In the genomic region with DNA sequence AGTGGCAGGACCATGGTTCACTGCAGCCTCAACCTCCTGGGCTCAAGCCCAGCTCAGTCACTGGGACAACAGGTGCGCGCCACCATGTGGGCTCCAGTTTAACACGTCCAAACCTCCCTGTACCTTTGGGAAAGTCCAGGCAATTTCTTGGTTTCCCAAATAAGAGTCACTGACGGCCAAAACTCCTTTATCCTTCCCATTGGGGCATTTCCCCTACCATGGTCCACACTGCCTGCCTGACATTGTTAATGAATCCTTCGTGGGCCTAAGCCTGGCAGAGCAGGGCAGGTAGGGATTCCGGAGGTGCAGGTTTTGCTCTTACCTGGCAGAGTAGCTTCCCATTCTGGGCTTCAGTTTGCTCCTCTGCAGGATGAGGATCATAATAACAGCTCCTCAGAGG, we compare ENCODE assay signal across 1 cellular context.
TF ChIP-seq lines count a peak whose summit lies in the region.

No MANE protein-coding gene starts in this region.

TF ChIP-seq in GM12878, 131 proteins besides CTCF, POLR2A, EP300 and RAD21 (continued from another document):
- TF ChIP-seq PKNOX1 (IDR thresholded peaks at IDR 0.05) = no peak
- no peak for TF ChIP-seq ATF7 (IDR thresholded peaks at IDR 0.05; ENCODE audit: low read depth)
- no peak for TF ChIP-seq CREM (IDR thresholded peaks at IDR 0.05; ENCODE audit: low read depth)
- no peak for TF ChIP-seq RFX5 (IDR thresholded peaks at IDR 0.05; ENCODE audit: low read depth, low read length)
- TF ChIP-seq HSF1 (IDR thresholded peaks at IDR 0.05; ENCODE audit: low read depth, low read length) = no peak
- TF ChIP-seq, protein P1, sequence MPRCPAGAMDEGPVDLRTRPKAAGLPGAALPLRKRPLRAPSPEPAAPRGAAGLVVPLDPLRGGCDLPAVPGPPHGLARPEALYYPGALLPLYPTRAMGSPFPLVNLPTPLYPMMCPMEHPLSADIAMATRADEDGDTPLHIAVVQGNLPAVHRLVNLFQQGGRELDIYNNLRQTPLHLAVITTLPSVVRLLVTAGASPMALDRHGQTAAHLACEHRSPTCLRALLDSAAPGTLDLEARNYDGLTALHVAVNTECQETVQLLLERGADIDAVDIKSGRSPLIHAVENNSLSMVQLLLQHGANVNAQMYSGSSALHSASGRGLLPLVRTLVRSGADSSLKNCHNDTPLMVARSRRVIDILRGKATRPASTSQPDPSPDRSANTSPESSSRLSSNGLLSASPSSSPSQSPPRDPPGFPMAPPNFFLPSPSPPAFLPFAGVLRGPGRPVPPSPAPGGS (IDR thresholded peaks at IDR 0.05; ENCODE audit: borderline replicate concordance, insufficient read depth, low read depth, low read length, poor library complexity, severe bottlenecking) = no peak
- no peak for TF ChIP-seq ZSCAN29 (IDR thresholded peaks at IDR 0.05)
- TF ChIP-seq, protein P2, sequence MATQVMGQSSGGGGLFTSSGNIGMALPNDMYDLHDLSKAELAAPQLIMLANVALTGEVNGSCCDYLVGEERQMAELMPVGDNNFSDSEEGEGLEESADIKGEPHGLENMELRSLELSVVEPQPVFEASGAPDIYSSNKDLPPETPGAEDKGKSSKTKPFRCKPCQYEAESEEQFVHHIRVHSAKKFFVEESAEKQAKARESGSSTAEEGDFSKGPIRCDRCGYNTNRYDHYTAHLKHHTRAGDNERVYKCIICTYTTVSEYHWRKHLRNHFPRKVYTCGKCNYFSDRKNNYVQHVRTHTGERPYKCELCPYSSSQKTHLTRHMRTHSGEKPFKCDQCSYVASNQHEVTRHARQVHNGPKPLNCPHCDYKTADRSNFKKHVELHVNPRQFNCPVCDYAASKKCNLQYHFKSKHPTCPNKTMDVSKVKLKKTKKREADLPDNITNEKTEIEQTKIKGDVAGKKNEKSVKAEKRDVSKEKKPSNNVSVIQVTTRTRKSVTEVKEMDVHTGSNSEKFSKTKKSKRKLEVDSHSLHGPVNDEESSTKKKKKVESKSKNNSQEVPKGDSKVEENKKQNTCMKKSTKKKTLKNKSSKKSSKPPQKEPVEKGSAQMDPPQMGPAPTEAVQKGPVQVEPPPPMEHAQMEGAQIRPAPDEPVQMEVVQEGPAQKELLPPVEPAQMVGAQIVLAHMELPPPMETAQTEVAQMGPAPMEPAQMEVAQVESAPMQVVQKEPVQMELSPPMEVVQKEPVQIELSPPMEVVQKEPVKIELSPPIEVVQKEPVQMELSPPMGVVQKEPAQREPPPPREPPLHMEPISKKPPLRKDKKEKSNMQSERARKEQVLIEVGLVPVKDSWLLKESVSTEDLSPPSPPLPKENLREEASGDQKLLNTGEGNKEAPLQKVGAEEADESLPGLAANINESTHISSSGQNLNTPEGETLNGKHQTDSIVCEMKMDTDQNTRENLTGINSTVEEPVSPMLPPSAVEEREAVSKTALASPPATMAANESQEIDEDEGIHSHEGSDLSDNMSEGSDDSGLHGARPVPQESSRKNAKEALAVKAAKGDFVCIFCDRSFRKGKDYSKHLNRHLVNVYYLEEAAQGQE (IDR thresholded peaks at IDR 0.05; ENCODE audit: low read depth, low read length) = no peak
- no peak for TF ChIP-seq SMAD1 (IDR thresholded peaks at IDR 0.05; ENCODE audit: low read depth, partially characterized antibody)
- TF ChIP-seq IRF5 (IDR thresholded peaks at IDR 0.05; ENCODE audit: borderline replicate concordance) = no peak
- TF ChIP-seq IRF4 (IDR thresholded peaks at IDR 0.05; ENCODE audit: low read depth, low read length) = no peak
- TF ChIP-seq SREBF2 (IDR thresholded peaks at IDR 0.05; ENCODE audit: low read length) = no peak
- TF ChIP-seq KAT2A (conservative IDR thresholded peaks at IDR 0.05; ENCODE audit: control insufficient read depth, low read depth, low read length) = no peak
TF ChIP-seq in GM12878: peak in this region for 0.
